In the genomic region with DNA sequence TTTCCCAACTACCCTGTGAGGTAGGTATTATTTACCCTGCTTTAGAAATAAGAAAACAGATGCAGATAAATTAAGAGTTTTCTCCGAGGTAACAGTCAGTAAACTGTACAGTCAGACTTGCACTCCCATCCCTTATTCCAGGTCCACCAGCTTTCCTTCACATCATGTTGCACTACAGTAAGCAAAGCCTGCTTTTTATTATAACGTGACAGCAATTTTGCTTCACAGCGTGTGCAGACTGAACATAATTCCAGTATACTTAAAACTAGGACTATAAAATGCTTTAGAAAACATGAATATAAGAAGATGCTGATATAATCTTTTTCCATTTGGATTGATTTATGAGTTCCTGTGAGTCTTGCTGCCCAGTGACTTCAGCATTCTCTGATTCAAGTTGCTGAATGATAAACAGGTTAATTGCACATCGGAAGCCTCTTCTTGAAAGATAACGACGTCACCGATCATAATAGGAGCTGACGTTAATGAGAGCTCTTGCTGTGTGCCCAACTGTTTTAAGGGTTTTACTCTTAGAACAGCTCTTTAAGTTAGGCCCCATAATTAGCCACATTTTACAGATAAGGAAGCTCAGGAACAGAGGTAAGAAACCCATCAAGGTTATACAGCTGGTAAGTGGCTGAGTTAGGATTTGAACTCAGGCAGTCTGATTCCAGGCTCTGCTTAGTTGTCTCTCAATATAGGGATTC, we compare ENCODE assay signal across 8 cellular contexts. TPM values are rescaled to one million over a fixed set of nuclear protein-coding genes. Genes with fewer than 3 reads are reported as not detected.
A peak's percentile ranks its signal among the peaks of the same experiment; 100 is the strongest.
DNase-seq lines count a peak whose midpoint lies in the region; ATAC-seq and TF ChIP-seq lines count a peak whose summit lies in the region.

No MANE protein-coding gene starts in this region.

- TF ChIP-seq CTCF in coronary artery (IDR thresholded peaks at IDR 0.05) (no peak), natural killer cell (IDR thresholded peaks at IDR 0.05) (no peak)

- intact Hi-C loops in natural killer cell (cut with micrococcal nuclease) = loop anchor here (5.0 to 10.0 kb wide), 2 partner anchors 106 to 437 kb away; no protein-coding TSS in a partner anchor
- intact Hi-C loops in sciatic nerve (cut with DNase I) = no loop called here

- H3K27ac Mint-ChIP-seq in natural killer cell = peak overlapping the region; percentile 93 to 97

- H3K4me1 Mint-ChIP-seq in natural killer cell = peaks cover 38 to 42% of the 10 kb centered on the region in 2 donors

- peak overlapping the region; percentile 90 to 99 for H3K27ac ChIP-seq in coronary artery

- DNase-seq in NCI-H2081 (lab: John Stamatoyannopoulos, UW) = peak; percentile 32 to 49
- no peak for DNase-seq in NCI-H2081 treated with DMSO at 0.1 percent for 48 hours (lab: John Stamatoyannopoulos, UW)
- DNase-seq in NCI-H2227 treated with DMSO at 0.1 percent for 48 hours (lab: John Stamatoyannopoulos, UW) = peak; percentile 19
- no peak for DNase-seq in coronary artery (ENCODE audit: low spot score)
- DNase-seq in natural killer cell = no peak
- DNase-seq in sciatic nerve (ENCODE audit: low spot score) = no peak
- no peak for DNase-seq in iPS-NIHi11 (ENCODE audit: low spot score)

- H3K4me3 Mint-ChIP-seq in natural killer cell = peak overlapping the region; percentile 93

- H3K4me3 ChIP-seq in coronary artery = peak overlapping the region; percentile 89

- no peak for ATAC-seq in natural killer cell
- no peak for ATAC-seq in HG03520 (IDR thresholded peaks at IDR 0.05; ENCODE audit: unreplicated experiment)
- no peak for ATAC-seq in sciatic nerve

- H3K9me3 Mint-ChIP-seq in natural killer cell = no peaks in the 10 kb centered on the region

- no peaks in the 10 kb centered on the region for H3K36me3 Mint-ChIP-seq in natural killer cell

- H3K27me3 Mint-ChIP-seq in natural killer cell (ENCODE audit: low read depth in 2 of 2) = no peaks in the 10 kb centered on the region

RNA-seq across cellular contexts. Expression of gene LIG3, which starts 1.4 kb away (rescaled TPM):
- total RNA-seq in natural killer cell = 10 to 100 TPM; 70.2 to 83.7 (median 72.0) TPM
- 35.2 TPM for total RNA-seq in sciatic nerve

RNA-seq across cellular contexts. Expression of gene ZNF830, which starts 20.4 kb away (rescaled TPM):
- total RNA-seq in natural killer cell (10 to 100 TPM; 33.2 to 44.4 (median 34.3) TPM), sciatic nerve (21.3 TPM)

RNA-seq across cellular contexts. Expression of gene CCT6B, which starts 20.4 kb away (rescaled TPM):
- total RNA-seq in natural killer cell (1 to 10 TPM; 4.1 to 4.7 (median 4.3) TPM), sciatic nerve (2.9 TPM)

Comparison
In these comparisons a context has a peak if more than half of its experiments do, and no peak if none do; other contexts are left out.
1. DNase-seq: peak in NCI-H2081 (2 of 2) and NCI-H2227 treated with DMSO at 0.1 percent for 48 hours (single experiment); none in NCI-H2081 treated with DMSO at 0.1 percent for 48 hours (single experiment), coronary artery (single experiment), natural killer cell (single experiment), sciatic nerve (single experiment) and iPS-NIHi11 (single experiment).